In the genomic region with DNA sequence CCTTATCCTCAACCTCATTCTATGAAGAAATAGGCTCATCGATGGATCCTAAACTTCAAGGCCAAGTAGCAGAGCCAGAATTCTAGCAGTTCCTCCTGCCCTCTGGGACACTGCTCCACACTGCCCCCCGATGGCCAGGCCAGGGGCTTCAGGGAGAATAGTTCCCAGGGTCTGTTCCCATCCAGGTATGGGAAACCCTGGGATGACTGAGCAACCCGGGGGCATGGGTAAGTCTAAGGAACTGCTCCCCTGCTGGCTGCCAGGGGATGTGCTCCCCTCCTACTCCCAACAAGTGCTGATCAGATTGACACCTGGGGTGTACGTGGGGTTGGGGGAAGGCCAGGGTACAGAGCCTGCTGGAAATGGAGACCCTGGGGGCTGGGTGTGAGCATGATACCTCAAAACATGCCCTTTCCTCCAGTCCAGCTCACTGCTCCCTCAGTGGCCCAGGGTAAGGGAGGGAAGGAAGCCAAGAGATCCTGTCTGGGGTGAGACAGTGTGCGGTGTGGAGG, we compare ENCODE assay signal across 1 cellular context.
TF ChIP-seq lines count a peak whose summit lies in the region.

No MANE protein-coding gene starts in this region.

TF ChIP-seq in neural cell, 6 proteins besides CTCF, POLR2A, EP300 and RAD21 (continued from another document):
- TF ChIP-seq, protein P1, sequence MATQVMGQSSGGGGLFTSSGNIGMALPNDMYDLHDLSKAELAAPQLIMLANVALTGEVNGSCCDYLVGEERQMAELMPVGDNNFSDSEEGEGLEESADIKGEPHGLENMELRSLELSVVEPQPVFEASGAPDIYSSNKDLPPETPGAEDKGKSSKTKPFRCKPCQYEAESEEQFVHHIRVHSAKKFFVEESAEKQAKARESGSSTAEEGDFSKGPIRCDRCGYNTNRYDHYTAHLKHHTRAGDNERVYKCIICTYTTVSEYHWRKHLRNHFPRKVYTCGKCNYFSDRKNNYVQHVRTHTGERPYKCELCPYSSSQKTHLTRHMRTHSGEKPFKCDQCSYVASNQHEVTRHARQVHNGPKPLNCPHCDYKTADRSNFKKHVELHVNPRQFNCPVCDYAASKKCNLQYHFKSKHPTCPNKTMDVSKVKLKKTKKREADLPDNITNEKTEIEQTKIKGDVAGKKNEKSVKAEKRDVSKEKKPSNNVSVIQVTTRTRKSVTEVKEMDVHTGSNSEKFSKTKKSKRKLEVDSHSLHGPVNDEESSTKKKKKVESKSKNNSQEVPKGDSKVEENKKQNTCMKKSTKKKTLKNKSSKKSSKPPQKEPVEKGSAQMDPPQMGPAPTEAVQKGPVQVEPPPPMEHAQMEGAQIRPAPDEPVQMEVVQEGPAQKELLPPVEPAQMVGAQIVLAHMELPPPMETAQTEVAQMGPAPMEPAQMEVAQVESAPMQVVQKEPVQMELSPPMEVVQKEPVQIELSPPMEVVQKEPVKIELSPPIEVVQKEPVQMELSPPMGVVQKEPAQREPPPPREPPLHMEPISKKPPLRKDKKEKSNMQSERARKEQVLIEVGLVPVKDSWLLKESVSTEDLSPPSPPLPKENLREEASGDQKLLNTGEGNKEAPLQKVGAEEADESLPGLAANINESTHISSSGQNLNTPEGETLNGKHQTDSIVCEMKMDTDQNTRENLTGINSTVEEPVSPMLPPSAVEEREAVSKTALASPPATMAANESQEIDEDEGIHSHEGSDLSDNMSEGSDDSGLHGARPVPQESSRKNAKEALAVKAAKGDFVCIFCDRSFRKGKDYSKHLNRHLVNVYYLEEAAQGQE (IDR thresholded peaks at IDR 0.05; ENCODE audit: borderline replicate concordance), result no peak
